In genomic region chr13:88395804-88396203, GRCh38 we compare ENCODE assay signal across 17 cellular contexts.
DNase-seq lines count a peak whose midpoint lies in the region; ATAC-seq lines count a peak whose summit lies in the region.
"Had no signal": no experiment of that assay in that cellular context is flagged by ENCODE, and none has a peak within 500 bp of the region (broad histone marks: within the 10 kb centered on the region; RNA-seq: fewer than 3 reads in every experiment).

No MANE protein-coding gene starts in this region.

- CTCF ChIA-PET in activated CD4-positive, alpha-beta T cell treated with anti-CD3 and anti-CD28 coated beads for 36 hours (lab: Charles Lee), result no interaction called here

- H3K9me3 Mint-ChIP-seq in activated CD4-positive, alpha-beta T cell treated with anti-CD3 and anti-CD28 coated beads for 36 hours (ENCODE audit: low read depth), result peaks cover 7% of the 10 kb centered on the region
- peaks cover 19% of the 10 kb centered on the region for H3K9me3 Mint-ChIP-seq in activated T-helper 17 cell treated with anti-CD3 and anti-CD28 coated beads, Interleukin-2, amount 50 U/mL, for 72 hours

- H3K27ac Mint-ChIP-seq in activated CD4-positive, alpha-beta T cell treated with anti-CD3 and anti-CD28 coated beads for 36 hours, result no peak overlapping the region
- no peak overlapping the region for H3K27ac Mint-ChIP-seq in activated T-helper 17 cell treated with anti-CD3 and anti-CD28 coated beads, Interleukin-2, amount 50 U/mL, for 72 hours
- H3K27ac Mint-ChIP-seq: B cell; CD4-positive, alpha-beta T cell; CD8-positive, alpha-beta memory T cell had no signal

- POLR2A ChIA-PET in activated CD4-positive, alpha-beta T cell treated with anti-CD3 and anti-CD28 coated beads for 36 hours (lab: Charles Lee), result no interaction called here

- no peaks in the 10 kb centered on the region for H3K27me3 Mint-ChIP-seq in activated CD4-positive, alpha-beta T cell treated with anti-CD3 and anti-CD28 coated beads for 36 hours
- no peaks in the 10 kb centered on the region for H3K27me3 Mint-ChIP-seq in activated T-helper 17 cell treated with anti-CD3 and anti-CD28 coated beads, Interleukin-2, amount 50 U/mL, for 72 hours
- H3K27me3 Mint-ChIP-seq: B cell; CD4-positive, alpha-beta T cell; CD8-positive, alpha-beta memory T cell had no signal

- intact Hi-C loops in activated CD4-positive, alpha-beta T cell treated with anti-CD3 and anti-CD28 coated beads for 36 hours (cut with DNase I, micrococcal nuclease), result no loop called here
- intact Hi-C loops in Right ventricle myocardium inferior (cut with DNase I), result no loop called here

- no peaks in the 10 kb centered on the region for H3K36me3 Mint-ChIP-seq in activated CD4-positive, alpha-beta T cell treated with anti-CD3 and anti-CD28 coated beads for 36 hours (ENCODE audit: low read depth)
- H3K36me3 Mint-ChIP-seq in activated T-helper 17 cell treated with anti-CD3 and anti-CD28 coated beads, Interleukin-2, amount 50 U/mL, for 72 hours (ENCODE audit: low read depth), result no peaks in the 10 kb centered on the region

- no peak overlapping the region for H3K4me3 Mint-ChIP-seq in activated CD4-positive, alpha-beta T cell treated with anti-CD3 and anti-CD28 coated beads for 36 hours
- no peak overlapping the region for H3K4me3 Mint-ChIP-seq in activated T-helper 17 cell treated with anti-CD3 and anti-CD28 coated beads, Interleukin-2, amount 50 U/mL, for 72 hours
- H3K4me3 Mint-ChIP-seq: B cell; CD4-positive, alpha-beta T cell; CD8-positive, alpha-beta memory T cell had no signal

- ATAC-seq in activated CD4-positive, alpha-beta T cell treated with anti-CD3 and anti-CD28 coated beads for 36 hours, result peak; percentile 84
- ATAC-seq in HG03432 (IDR thresholded peaks at IDR 0.05; ENCODE audit: unreplicated experiment) (peak; percentile 56), GM19035 (IDR thresholded peaks at IDR 0.05; ENCODE audit: unreplicated experiment) (no peak), Right ventricle myocardium inferior (no peak)
- ATAC-seq in activated T-helper 17 cell treated with anti-CD3 and anti-CD28 coated beads, Interleukin-2, amount 50 U/mL, for 72 hours (replicated peaks), result peak; percentile 46

- H3K4me1 Mint-ChIP-seq in activated CD4-positive, alpha-beta T cell treated with anti-CD3 and anti-CD28 coated beads for 36 hours, result no peaks in the 10 kb centered on the region
- H3K4me1 Mint-ChIP-seq in activated T-helper 17 cell treated with anti-CD3 and anti-CD28 coated beads, Interleukin-2, amount 50 U/mL, for 72 hours, result no peaks in the 10 kb centered on the region
- H3K4me1 Mint-ChIP-seq: B cell; CD8-positive, alpha-beta memory T cell had no signal

- no peak for DNase-seq in activated CD4-positive, alpha-beta T cell treated with anti-CD3 and anti-CD28 coated beads for 36 hours
- DNase-seq in activated CD4-positive, alpha-beta T cell treated with anti-CD3 and anti-CD28 coated beads for 48 hours, result no peak
- DNase-seq in globus pallidus (ENCODE audit: low spot score) (no peak), Right ventricle myocardium inferior (ENCODE audit: missing footprints) (no peak)
- DNase-seq: CD4-positive, alpha-beta T cell; CD8-positive, alpha-beta memory T cell; DMS 273 treated with DMSO at 0.1 percent for 48 hours; DMS79; EL; GDM1; GM23248; H7; HCEC 1CT had no signal

Comparison
In these comparisons a context has a peak if more than half of its experiments do, and no peak if none do; other contexts are left out.
1. ATAC-seq: peak in activated CD4-positive, alpha-beta T cell treated with anti-CD3 and anti-CD28 coated beads for 36 hours (single experiment), HG03432 (single experiment) and activated T-helper 17 cell treated with anti-CD3 and anti-CD28 coated beads, Interleukin-2, amount 50 U/mL, for 72 hours (single experiment); none in GM19035 (single experiment) and Right ventricle myocardium inferior (single experiment).